ENCODE assay signal across 8 cellular contexts in the genomic region with DNA sequence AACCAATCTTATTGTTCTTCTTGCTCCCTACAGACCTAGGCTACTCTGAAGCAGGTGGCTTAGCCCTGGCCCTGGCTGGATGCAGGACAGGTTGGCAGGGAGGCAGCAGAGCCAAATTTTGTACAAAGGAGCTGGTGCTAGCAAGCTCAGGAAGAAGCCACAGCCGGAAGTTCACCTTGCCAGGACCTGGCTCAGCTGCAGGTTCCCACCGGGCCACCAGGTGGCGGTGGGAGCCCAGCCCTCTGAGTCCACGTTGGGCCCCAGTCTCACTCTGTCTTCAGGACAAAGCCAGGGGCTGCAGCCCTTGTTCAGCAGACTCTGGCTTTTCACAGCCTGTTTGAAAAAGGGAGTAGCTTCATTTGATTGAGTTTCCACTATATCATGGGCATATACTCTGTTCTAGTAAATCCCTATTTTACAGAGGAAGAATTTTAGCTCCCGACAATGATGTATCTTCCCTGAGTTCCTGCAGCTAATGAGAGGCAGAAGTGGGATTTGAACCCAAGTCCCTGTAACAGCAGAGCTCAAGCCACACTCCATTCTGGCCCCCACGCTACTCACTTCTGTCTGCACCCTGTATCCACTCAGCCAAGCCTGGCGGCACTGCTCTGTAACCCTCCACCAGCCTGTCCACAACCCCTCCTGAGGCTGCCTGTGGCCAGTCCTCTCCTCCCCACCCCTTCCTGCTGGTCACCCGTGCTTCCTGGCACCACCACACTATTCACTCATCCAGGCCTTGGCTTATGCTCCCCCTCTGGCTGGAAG. TPM values are rescaled to one million over a fixed set of nuclear protein-coding genes. Genes with fewer than 3 reads are reported as not detected.
DNase-seq lines count a peak whose midpoint lies in the region; ATAC-seq and TF ChIP-seq lines count a peak whose summit lies in the region.

No MANE protein-coding gene starts in this region.

- peaks cover 30% of the 10 kb centered on the region for H3K4me1 Mint-ChIP-seq in HFFc6 (ENCODE audit: low read depth)

- no peaks in the 10 kb centered on the region for H3K9me3 ChIP-seq in parathyroid adenoma (ENCODE audit: control insufficient read depth, low read length)
- no peaks in the 10 kb centered on the region for H3K9me3 ChIP-seq in transverse colon

- H3K4me1 ChIP-seq in parathyroid adenoma (peaks cover 4% of the 10 kb centered on the region), transverse colon (peaks cover 13 to 31% (median 21%) of the 10 kb centered on the region in 4 donors)

- H3K27me3 ChIP-seq in parathyroid adenoma (ENCODE audit: control insufficient read depth, insufficient read depth, low read length) (no peaks in the 10 kb centered on the region), transverse colon (no peaks in the 10 kb centered on the region)

- no peak overlapping the region for H3K4me2 ChIP-seq in parathyroid adenoma (ENCODE audit: low read length)

- H3K4me3 Mint-ChIP-seq in HFFc6: no peak overlapping the region

- no peak for TF ChIP-seq EP300 in transverse colon (IDR thresholded peaks at IDR 0.05; ENCODE audit: low read depth)

- H3K9ac ChIP-seq in parathyroid adenoma: no peak overlapping the region

- no peaks in the 10 kb centered on the region for H3K9me3 Mint-ChIP-seq in HFFc6
- no peaks in the 10 kb centered on the region for H3K9me3 Mint-ChIP-seq in activated naive CD4-positive, alpha-beta T cell treated with anti-CD3 and anti-CD28 coated beads, Interleukin-2, amount 50 U/mL, for 72 hours

- 36 to 44% methylated on average over 3 to 8 of the region's 8 CpGs for WGBS in transverse colon (ENCODE audit: low coverage in 1 of 2), 2 donors

- H3K36me3 Mint-ChIP-seq in HFFc6 (ENCODE audit: low read depth): peaks cover 11% of the 10 kb centered on the region
- peaks cover 22 to 23% of the 10 kb centered on the region in 2 donors for H3K36me3 Mint-ChIP-seq in activated naive CD4-positive, alpha-beta T cell treated with anti-CD3 and anti-CD28 coated beads, Interleukin-2, amount 50 U/mL, for 72 hours

- H3K27ac ChIP-seq in parathyroid adenoma: peak overlapping the region; percentile 66
- H3K27ac ChIP-seq in transverse colon: peak overlapping the region; percentile 74 to 80 (median 78)

- peak; percentile 64 to 67 for ATAC-seq in activated naive CD4-positive, alpha-beta T cell treated with anti-CD3 and anti-CD28 coated beads, Interleukin-2, amount 50 U/mL, for 72 hours

- no peaks in the 10 kb centered on the region for H3K36me3 ChIP-seq in parathyroid adenoma (ENCODE audit: control insufficient read depth, insufficient read depth, low read length)
- H3K36me3 ChIP-seq in transverse colon: no peaks in the 10 kb centered on the region

- peak overlapping the region; percentile 33; the same call in 1 of the 2 replicates for H3K27ac Mint-ChIP-seq in HFFc6
- peak overlapping the region; percentile 74 to 83 for H3K27ac Mint-ChIP-seq in activated naive CD4-positive, alpha-beta T cell treated with anti-CD3 and anti-CD28 coated beads, Interleukin-2, amount 50 U/mL, for 72 hours

- intact Hi-C loops in head of caudate nucleus (cut with DNase I): loop anchor here (5.0 kb wide), 1 partner anchor 46 kb away; no protein-coding TSS in a partner anchor
- intact Hi-C loops in transverse colon (cut with DNase I; ENCODE audit: low total_unique reads): loop anchor here (2.0 kb wide), 1 partner anchor 48 kb away; no protein-coding TSS in a partner anchor

- H2AFZ ChIP-seq in parathyroid adenoma: peak overlapping the region; percentile 63

- H3K4me3 ChIP-seq in parathyroid adenoma (ENCODE audit: low read depth, low read length): no peak overlapping the region
- no peak overlapping the region for H3K4me3 ChIP-seq in transverse colon

- no peak for TF ChIP-seq POLR2A in transverse colon (IDR thresholded peaks at IDR 0.05)

- DNase-seq in EH (ENCODE audit: low read depth) (peak; percentile 75), HFFc6 (peak; percentile 38), NCI-H1105 treated with DMSO at 0.1 percent for 48 hours (lab: John Stamatoyannopoulos, UW) (peak; percentile 82), SKM-1 treated with dmso at 0.1 percent for 144 hours (lab: John Stamatoyannopoulos, UW; ENCODE audit: unreplicated experiment) (peak; percentile 70), head of caudate nucleus (peak; percentile 29 to 87 (median 72)), transverse colon (peak; percentile 86)
- peak; percentile 86 to 89 for DNase-seq in activated naive CD4-positive, alpha-beta T cell treated with anti-CD3 and anti-CD28 coated beads, Interleukin-2, amount 50 U/mL, for 72 hours (ENCODE audit: low spot score in 2 of 2)

- peaks cover 1% of the 10 kb centered on the region for H3K79me2 ChIP-seq in parathyroid adenoma

- peak; percentile 98 for TF ChIP-seq CTCF in HFFc6 (IDR thresholded peaks at IDR 0.05)
- peak; percentile 89 for TF ChIP-seq CTCF in parathyroid adenoma (IDR thresholded peaks at IDR 0.05)
- peak; percentile 95 to 99 (median 98) for TF ChIP-seq CTCF in transverse colon (IDR thresholded peaks at IDR 0.05)

- in situ Hi-C loops in transverse colon (cut with MboI; ENCODE audit: low pct_ligation_motif_present in 1 of 4, low pct_unique_long_range_greater_than_20kb in 1 of 4, low sequenced_read_pairs in 3 of 4): loop anchor here (5.0 to 25.0 kb wide), 3 partner anchors 48 to 499 kb away; a partner anchor contains a TSS

- H3K27me3 Mint-ChIP-seq in HFFc6 (ENCODE audit: insufficient read depth): no peaks in the 10 kb centered on the region; the same call in 1 of the 2 replicates

RNA-seq across cellular contexts. Expression of a gene that starts 3.3 kb away (rescaled TPM):
- total RNA-seq in HFFc6 (2021; fragmentation: NEBNext Ultra II Directional; extraction: Animal tissue kit (Norgen Biotek cat#: 25700)): 10 to 100 TPM; 27.3 to 43.0 (median 31.8) TPM
- 10 to 100 TPM; 29.3 to 83.8 TPM for total RNA-seq in activated naive CD4-positive, alpha-beta T cell treated with anti-CD3 and anti-CD28 coated beads, Interleukin-2, amount 50 U/mL, for 72 hours
- 100 to 1,000 TPM in 1 of 4 donors, 10 to 100 TPM in 3; 32.9 to 103 (median 40.4) TPM for total RNA-seq in transverse colon

RNA-seq across cellular contexts. Expression of a gene that starts 3.4 kb away (rescaled TPM):
- 100 to 1,000 TPM; 241 to 285 (median 267) TPM for total RNA-seq in HFFc6 (2021; fragmentation: NEBNext Ultra II Directional; extraction: Animal tissue kit (Norgen Biotek cat#: 25700))
- 100 to 1,000 TPM; 221 to 244 TPM for total RNA-seq in activated naive CD4-positive, alpha-beta T cell treated with anti-CD3 and anti-CD28 coated beads, Interleukin-2, amount 50 U/mL, for 72 hours
- total RNA-seq in transverse colon: 100 to 1,000 TPM; 105 to 127 (median 123) TPM

RNA-seq across cellular contexts. Expression of a gene that starts 25.3 kb away (rescaled TPM):
- total RNA-seq in HFFc6 (2021; fragmentation: NEBNext Ultra II Directional; extraction: Animal tissue kit (Norgen Biotek cat#: 25700)): 10 to 100 TPM; 38.7 to 52.8 (median 46.7) TPM
- total RNA-seq in activated naive CD4-positive, alpha-beta T cell treated with anti-CD3 and anti-CD28 coated beads, Interleukin-2, amount 50 U/mL, for 72 hours: 10 to 100 TPM; 38.3 to 68.7 TPM
- 100 to 1,000 TPM in 2 of 4 donors, 10 to 100 TPM in 2; 68.1 to 157 (median 93.6) TPM for total RNA-seq in transverse colon

RNA-seq across cellular contexts. Expression of a gene that starts 25.8 kb away (rescaled TPM):
- 10 to 100 TPM; 49.0 to 63.1 (median 58.0) TPM for total RNA-seq in HFFc6 (2021; fragmentation: NEBNext Ultra II Directional; extraction: Animal tissue kit (Norgen Biotek cat#: 25700))
- total RNA-seq in activated naive CD4-positive, alpha-beta T cell treated with anti-CD3 and anti-CD28 coated beads, Interleukin-2, amount 50 U/mL, for 72 hours: 10 to 100 TPM; 32.4 to 44.2 TPM
- total RNA-seq in transverse colon: 10 to 100 TPM; 27.9 to 51.6 (median 35.6) TPM

RNA-seq across cellular contexts. Expression of a gene that starts 41.2 kb away (rescaled TPM):
- total RNA-seq in HFFc6 (2021; fragmentation: NEBNext Ultra II Directional; extraction: Animal tissue kit (Norgen Biotek cat#: 25700)): 1 to 10 TPM in 1 of 6 experiments, under 1 TPM in 5; 0.47 to 1.5 (median 0.74) TPM
- total RNA-seq in activated naive CD4-positive, alpha-beta T cell treated with anti-CD3 and anti-CD28 coated beads, Interleukin-2, amount 50 U/mL, for 72 hours: 10 to 100 TPM in 1 of 2 donors, 1 to 10 TPM in 1; 5.4 to 19.6 TPM
- 1 to 10 TPM in 1 of 4 donors, under 1 TPM in 2, not detected in 1; 0.16 to 2.2 (median 0.41) TPM for total RNA-seq in transverse colon
